Comparison of ENCODE assay signal across 1 cellular context in genomic region chr6:31834704-31835375, GRCh38.
TF ChIP-seq lines count a peak whose summit lies in the region.

No MANE protein-coding gene starts in this region.

TF ChIP-seq in K562, 482 proteins besides CTCF, POLR2A, EP300 and RAD21 (continued from another document and continues in another):
- TF ChIP-seq RREB1 (CRISPR knock-in tag; IDR thresholded peaks at IDR 0.05) (peak; percentile 6; the same call in 1 of the 2 replicates), ILK (tag; IDR thresholded peaks at IDR 0.05; ENCODE audit: borderline replicate concordance, low read depth) (no peak), FOXP1 (CRISPR knock-in tag; IDR thresholded peaks at IDR 0.05) (peak; percentile 69), ARID3A (IDR thresholded peaks at IDR 0.05; ENCODE audit: borderline replicate concordance, low read depth, low read length) (0 out of 2 replicates have a peak, but pooled peaks have one; percentile 40), PHF21A (IDR thresholded peaks at IDR 0.05; ENCODE audit: borderline replicate concordance, low read depth) (no peak), CCAR2 (IDR thresholded peaks at IDR 0.05; ENCODE audit: low read depth, low read length) (no peak), CTCFL (IDR thresholded peaks at IDR 0.05; ENCODE audit: borderline replicate concordance, insufficient read depth, low read depth, low read length, poor library complexity, severe bottlenecking) (no peak), THAP12 (CRISPR knock-in tag; IDR thresholded peaks at IDR 0.05) (peak; percentile 96), SMARCA5 (IDR thresholded peaks at IDR 0.05) (0 out of 2 replicates have a peak, but pooled peaks have one; percentile 40), LARP7 (IDR thresholded peaks at IDR 0.05) (0 out of 2 replicates have a peak, but pooled peaks have one; percentile 52), SIN3B (IDR thresholded peaks at IDR 0.05; ENCODE audit: low read depth) (no peak), ZNF133 (CRISPR knock-in tag; IDR thresholded peaks at IDR 0.05) (0 out of 2 replicates have a peak, but pooled peaks have one; percentile 66), ZNF445 (CRISPR knock-in tag; IDR thresholded peaks at IDR 0.05; ENCODE audit: low read depth) (no peak; the same call in 1 of the 2 replicates), NKRF (IDR thresholded peaks at IDR 0.05; ENCODE audit: borderline replicate concordance) (peak; percentile 93), PML (IDR thresholded peaks at IDR 0.05; ENCODE audit: low read length) (peak; percentile 96), BCL6 (CRISPR knock-in tag; IDR thresholded peaks at IDR 0.05) (0 out of 2 replicates have a peak, but pooled peaks have one; percentile 60), SMARCE1 (IDR thresholded peaks at IDR 0.05) (peak; percentile 66), CBFA2T3 (IDR thresholded peaks at IDR 0.05) (no peak), PBX2 (CRISPR knock-in tag; IDR thresholded peaks at IDR 0.05; ENCODE audit: low read depth) (no peak), PBX2 (tag; conservative IDR thresholded peaks at IDR 0.05; ENCODE audit: low read depth) (no peak), ZNF12 (CRISPR knock-in tag; IDR thresholded peaks at IDR 0.05) (peak; percentile 77), MNT (conservative IDR thresholded peaks at IDR 0.05) (no peak), ZNF449 (CRISPR knock-in tag; IDR thresholded peaks at IDR 0.05) (no peak), NCOA4 (IDR thresholded peaks at IDR 0.05; ENCODE audit: partially characterized antibody) (no peak), ZNF395 (CRISPR knock-in tag; IDR thresholded peaks at IDR 0.05) (no peak), CBFB (CRISPR knock-in tag; IDR thresholded peaks at IDR 0.05) (peak; percentile 94), ZFP91 (CRISPR knock-in tag; IDR thresholded peaks at IDR 0.05) (no peak; the same call in 1 of the 2 replicates)
